Comparison of ENCODE assay signal across 8 cellular contexts in genomic region chr5:141564216-141564692, GRCh38. TPM values are rescaled to one million over a fixed set of nuclear protein-coding genes. Genes with fewer than 3 reads are reported as not detected.
DNase-seq lines count a peak whose midpoint lies in the region; ATAC-seq lines count a peak whose summit lies in the region.

No MANE protein-coding gene starts in this region.

- H3K23ac ChIP-seq in mesenchymal stem cell (ENCODE audit: low read length in 2 of 2), result no peak overlapping the region

- H2BK12ac ChIP-seq in mesenchymal stem cell (ENCODE audit: low read length in 2 of 2), result no peak overlapping the region

- no peak overlapping the region for H2BK5ac ChIP-seq in mesenchymal stem cell (ENCODE audit: low read depth, low read length, poor library complexity, severe bottlenecking)

- H3K79me1 ChIP-seq in mesenchymal stem cell (replicated peaks; ENCODE audit: low read length, poor library complexity, severe bottlenecking), result peaks cover 9% of the 10 kb centered on the region

- H3K36me3 ChIP-seq in mesenchymal stem cell (ENCODE audit: control insufficient read depth in 1 of 2, insufficient read depth in 2 of 2, low read depth in 1 of 2, low read length in 2 of 2), result peaks cover 3 to 63% of the 10 kb centered on the region in 2 experiments

- H3K4me1 ChIP-seq in mesenchymal stem cell (ENCODE audit: control insufficient read depth, insufficient read depth, low read depth, low read length), result no peaks in the 10 kb centered on the region

- no peak overlapping the region for H3K4me3 ChIP-seq in mesenchymal stem cell (ENCODE audit: insufficient read depth in 1 of 2, low read depth in 1 of 2, low read length in 2 of 2)

- H3K18ac ChIP-seq in mesenchymal stem cell (ENCODE audit: low read depth in 1 of 2, low read length in 2 of 2), result no peak overlapping the region

- H3K9me3 ChIP-seq in mesenchymal stem cell (ENCODE audit: control insufficient read depth, low read length), result no peaks in the 10 kb centered on the region

- no peak overlapping the region for H4K8ac ChIP-seq in mesenchymal stem cell (ENCODE audit: low read length)

- H3K4me2 ChIP-seq in mesenchymal stem cell (ENCODE audit: low read length, poor library complexity, severe bottlenecking), result no peak overlapping the region

- H3K4ac ChIP-seq in mesenchymal stem cell (ENCODE audit: low read depth in 1 of 2, low read length in 2 of 2), result no peak overlapping the region

- H3K14ac ChIP-seq in mesenchymal stem cell (ENCODE audit: low read length in 2 of 2), result no peak overlapping the region

- no peak overlapping the region for H2BK15ac ChIP-seq in mesenchymal stem cell (ENCODE audit: low read depth, poor library complexity, severe bottlenecking)

- H2AFZ ChIP-seq in mesenchymal stem cell (ENCODE audit: low read depth, low read length), result no peak overlapping the region

- H3K27ac ChIP-seq in mesenchymal stem cell (ENCODE audit: low read length, poor library complexity, severe bottlenecking), result no peak overlapping the region

- peak overlapping the region; percentile 58 for H3K9ac ChIP-seq in mesenchymal stem cell (ENCODE audit: low read length)

- DNase-seq in COR-L47 (lab: John Stamatoyannopoulos, UW) (peak; percentile 92), HK-2 (ENCODE audit: unreplicated experiment) (peak; percentile 28), NCI-H748 (lab: John Stamatoyannopoulos, UW; ENCODE audit: unreplicated experiment) (peak; percentile 96), mesenchymal stem cell (peak; percentile 97)
- peak; percentile 48 to 52 for DNase-seq in activated CD4-positive, alpha-beta T cell treated with anti-CD3 and anti-CD28 coated beads, Interleukin-2, amount 50 U/mL, for 4 hours
- peak; percentile 44 for DNase-seq in effector CD8-positive, alpha-beta T cell (lab: John Stamatoyannopoulos, UW)
- DNase-seq in stimulated activated CD8-positive, alpha-beta memory T cell treated with anti-CD3 and anti-CD28 coated beads, Interleukin-2, amount 100 ng/mL, for 1 hour (ENCODE audit: low read depth in 2 of 2), result peak; percentile 21 to 27

- no peak overlapping the region for H2BK120ac ChIP-seq in mesenchymal stem cell (ENCODE audit: low read depth, low read length)

- no peak overlapping the region for H4K91ac ChIP-seq in mesenchymal stem cell (ENCODE audit: low read length)

- H3K27me3 ChIP-seq in mesenchymal stem cell (ENCODE audit: control insufficient read depth in 1 of 2, insufficient read depth in 1 of 2, low read length in 2 of 2), result no peaks in the 10 kb centered on the region

- WGBS in mesenchymal stem cell, result 6% methylated on average over 4 of the region's 5 CpGs

- H2AK5ac ChIP-seq in mesenchymal stem cell (ENCODE audit: low read length, severe bottlenecking), result no peak overlapping the region

- ATAC-seq in GM19468 (IDR thresholded peaks at IDR 0.05; ENCODE audit: extremely low read depth, unreplicated experiment), result peak; percentile 85

RNA-seq across cellular contexts. Expression of gene DIAPH1, which starts 54.5 kb away (rescaled TPM):
- 20.3 TPM for polyA plus RNA-seq in mesenchymal stem cell (2013, experiment 1 of 2)
- 19.1 TPM for polyA plus RNA-seq in mesenchymal stem cell (2013, experiment 2 of 2)

Comparison
In these comparisons a context has a peak if more than half of its experiments do, and no peak if none do; other contexts are left out.
1. DNase-seq: peak in every context shown above with its lines; median percentile 97 in mesenchymal stem cell; 96 in NCI-H748; 92 in COR-L47; 50 in activated CD4-positive, alpha-beta T cell treated with anti-CD3 and anti-CD28 coated beads, Interleukin-2, amount 50 U/mL, for 4 hours; 44 in effector CD8-positive, alpha-beta T cell; 28 in HK-2; 24 in stimulated activated CD8-positive, alpha-beta memory T cell treated with anti-CD3 and anti-CD28 coated beads, Interleukin-2, amount 100 ng/mL, for 1 hour.